ENCODE assay signal across 36 cellular contexts in the genomic region with DNA sequence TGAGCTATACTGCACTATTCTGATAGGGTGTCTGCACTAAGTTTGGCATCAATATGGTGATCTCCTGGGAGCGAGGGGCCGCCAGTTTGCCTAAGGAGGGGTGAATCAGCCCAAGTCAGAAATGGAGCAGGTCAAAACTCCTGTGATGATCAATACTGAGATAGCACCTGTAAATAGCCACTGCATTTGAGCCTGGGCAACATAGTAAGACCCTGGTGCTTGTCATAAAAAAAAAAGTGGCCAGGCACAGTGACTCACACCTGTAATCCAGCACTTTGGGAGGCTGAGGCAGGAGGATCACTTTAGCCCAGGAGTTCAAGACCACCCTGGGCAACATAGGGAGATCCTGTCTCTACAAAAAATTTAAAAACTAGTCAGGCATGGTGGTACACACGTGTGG. TPM values are rescaled to one million over a fixed set of nuclear protein-coding genes. Genes with fewer than 3 reads are reported as not detected.
DNase-seq lines count a peak whose midpoint lies in the region; ATAC-seq, FAIRE-seq and TF ChIP-seq lines count a peak whose summit lies in the region.
"Had no signal": no experiment of that assay in that cellular context is flagged by ENCODE, and none has a peak within 500 bp of the region (broad histone marks: within the 10 kb centered on the region; RNA-seq: fewer than 3 reads in every experiment).

No MANE protein-coding gene starts in this region.

- no peak for TF ChIP-seq CTCF in HepG2 (CRISPR knock-in tag; IDR thresholded peaks at IDR 0.05)
- no peak for TF ChIP-seq CTCF in right lobe of liver (IDR thresholded peaks at IDR 0.05)
- TF ChIP-seq CTCF in HEK293 (tag by site-specific recombination; IDR thresholded peaks at IDR 0.05): no peak
- TF ChIP-seq CTCF in K562 (IDR thresholded peaks at IDR 0.05 in 2 of 3, conservative IDR thresholded peaks at IDR 0.05 in 1 of 3; ENCODE audit: insufficient read depth in 2 of 3, low read depth in 1 of 3, low read length in 3 of 3): no peak
- no peak for TF ChIP-seq CTCF in neutrophil (IDR thresholded peaks at IDR 0.05)
- TF ChIP-seq CTCF in tibial nerve (IDR thresholded peaks at IDR 0.05): no peak

- H3K79me2 ChIP-seq in HepG2 (ENCODE audit: insufficient read depth, low read length) (no peaks in the 10 kb centered on the region), K562 (ENCODE audit: control insufficient read depth, insufficient read depth, low read length) (no peaks in the 10 kb centered on the region)

- no peak overlapping the region for H3K9ac ChIP-seq in HepG2 (ENCODE audit: insufficient read depth, low read depth, low read length)
- no peak overlapping the region for H3K9ac ChIP-seq in K562 (ENCODE audit: insufficient read depth in 1 of 2, low read depth in 2 of 2, low read length in 2 of 2)
- H3K9ac ChIP-seq: BLaER1; BLaER1 treated with 17β-estradiol and CSF1 and Interleukin-3, amounts not matched to agents 10 nM and 100 nM had no signal

- in situ Hi-C loops in HepG2 (cut with HindIII; ENCODE audit: extremely low pct_ligation_motif_present, low pct_unique_long_range_greater_than_20kb): no loop called here
- in situ Hi-C loops in K562 (cut with MboI): no loop called here

- no peaks in the 10 kb centered on the region for H3K9me1 ChIP-seq in K562 (ENCODE audit: control insufficient read depth, insufficient read depth, low read length)

- no peaks in the 10 kb centered on the region for H4K20me1 ChIP-seq in HepG2 (ENCODE audit: insufficient read depth, low read length)
- no peaks in the 10 kb centered on the region for H4K20me1 ChIP-seq in K562 (replicated peaks; ENCODE audit: control insufficient read depth, insufficient read depth, low read length)
- H4K20me1 ChIP-seq: BLaER1; BLaER1 treated with 17β-estradiol and CSF1 and Interleukin-3, amounts not matched to agents 10 nM and 100 nM had no signal

- DNase-seq in HepG2 (ENCODE audit: low spot score) (no peak), right lobe of liver (no peak), K562 (ENCODE audit: extremely low read depth in 1 of 4, low spot score in 3 of 4) (no peak), tibial nerve (ENCODE audit: low spot score in 2 of 2) (no peak), NCI-H2081 (lab: John Stamatoyannopoulos, UW) (no peak), DMS79 (lab: John Stamatoyannopoulos, UW) (no peak)
- DNase-seq: 8988T; ACHN; AML-193; BE2C; C1 segment of cervical spinal cord; Caco-2; Calu3; CD4-positive, alpha-beta memory T cell; CD4-positive, alpha-beta T cell; CD4-positive, CD25-positive, alpha-beta regulatory T cell; CD8-positive, alpha-beta memory T cell; CD8-positive, alpha-beta T cell; COR-L47; DMS 273 treated with DMSO at 0.1 percent for 48 hours; DMS153; DMS53; DMS79 treated with DMSO at 0.1 percent for 48 hours; DND-41; EL had no signal

- H3K27me3 ChIP-seq in HepG2 (ENCODE audit: control insufficient read depth in 1 of 2, insufficient read depth in 2 of 2, low read length in 2 of 2) (no peaks in the 10 kb centered on the region), right lobe of liver (no peaks in the 10 kb centered on the region), K562 (ENCODE audit: control insufficient read depth in 2 of 2, insufficient read depth in 2 of 2, low read length in 2 of 2) (no peaks in the 10 kb centered on the region), neutrophil (no peaks in the 10 kb centered on the region), tibial nerve (no peaks in the 10 kb centered on the region)
- H3K27me3 ChIP-seq: BE2C; BLaER1; BLaER1 treated with 17β-estradiol and CSF1 and Interleukin-3, amounts not matched to agents 10 nM and 100 nM had no signal

- H3K36me3 ChIP-seq in HepG2 (replicated peaks in 1 of 2; ENCODE audit: control insufficient read depth in 1 of 2, insufficient read depth in 2 of 2, low read length in 2 of 2) (no peaks in the 10 kb centered on the region), right lobe of liver (no peaks in the 10 kb centered on the region), HEK293 (ENCODE audit: control insufficient read depth in 2 of 2, insufficient read depth in 1 of 2, low read length in 2 of 2) (no peaks in the 10 kb centered on the region), K562 (ENCODE audit: control insufficient read depth, insufficient read depth, low read length) (no peaks in the 10 kb centered on the region), neutrophil (no peaks in the 10 kb centered on the region), tibial nerve (no peaks in the 10 kb centered on the region)
- H3K36me3 ChIP-seq: BE2C; BLaER1; BLaER1 treated with 17β-estradiol and CSF1 and Interleukin-3, amounts not matched to agents 10 nM and 100 nM had no signal

- H3K27ac ChIP-seq in HepG2 (ENCODE audit: extremely low read length, insufficient read depth, low read length) (no peak overlapping the region), right lobe of liver (no peak overlapping the region), HEK293 (ENCODE audit: extremely low read depth, low read depth, low read length) (no peak overlapping the region), K562 (ENCODE audit: extremely low read depth, low read depth, low read length) (no peak overlapping the region), neutrophil (peak overlapping the region; percentile 83), tibial nerve (no peak overlapping the region)
- H3K27ac ChIP-seq: 22Rv1; A549; BLaER1; BLaER1 treated with 17β-estradiol and CSF1 and Interleukin-3, amounts not matched to agents 10 nM and 100 nM; C4-2B had no signal

- ATAC-seq in HepG2: no peak
- no peak for ATAC-seq in right lobe of liver
- ATAC-seq in K562: no peak
- ATAC-seq: A549; CD8-positive, alpha-beta T cell had no signal

- TF ChIP-seq EP300 in HepG2 (IDR thresholded peaks at IDR 0.05; ENCODE audit: low read depth in 2 of 2, low read length in 2 of 2): no peak
- no peak for TF ChIP-seq EP300 in HepG2 (CRISPR knock-in tag; IDR thresholded peaks at IDR 0.05; ENCODE audit: borderline replicate concordance)
- TF ChIP-seq EP300 in K562 (IDR thresholded peaks at IDR 0.05; ENCODE audit: low read length): no peak
- no peak for TF ChIP-seq EP300 in tibial nerve (IDR thresholded peaks at IDR 0.05)

- H3K4me2 ChIP-seq in HepG2 (ENCODE audit: low read depth, low read length) (no peak overlapping the region), K562 (ENCODE audit: insufficient read depth, low read length) (no peak overlapping the region)
- H3K4me2 ChIP-seq: A549; BLaER1; BLaER1 treated with 17β-estradiol and CSF1 and Interleukin-3, amounts not matched to agents 10 nM and 100 nM had no signal

- FAIRE-seq in HepG2 (lab: Jason Lieb, UNC) (no peak), K562 (lab: Jason Lieb, UNC) (no peak)
- FAIRE-seq: A204.1, A549, D721Med had no signal

- POLR2A ChIA-PET in HepG2 (lab: Yijun Ruan, JAX): no interaction called here
- POLR2A ChIA-PET in HEK293 (lab: Yijun Ruan, JAX): no interaction called here
- POLR2A ChIA-PET in K562 (lab: Yijun Ruan, JAX): interaction anchor here (0.6 to 1.6 kb wide), 2 partner anchors 50 to 852 kb away, joined by 3 read pairs; no protein-coding TSS in a partner anchor

- H3K4me1 ChIP-seq in HepG2 (ENCODE audit: insufficient read depth, low read length): peaks cover 8% of the 10 kb centered on the region
- peaks cover 0 to 22% (median 2%) of the 10 kb centered on the region in 4 donors for H3K4me1 ChIP-seq in right lobe of liver
- no peaks in the 10 kb centered on the region for H3K4me1 ChIP-seq in HEK293 (ENCODE audit: control insufficient read depth, insufficient read depth, low read length)
- no peaks in the 10 kb centered on the region; a peak in 1 of 5 replicates for H3K4me1 ChIP-seq in K562 (replicated peaks in 1 of 2; ENCODE audit: control insufficient read depth in 2 of 2, insufficient read depth in 2 of 2, low read length in 2 of 2)
- peaks cover 63 to 67% of the 10 kb centered on the region in 2 experiments for H3K4me1 ChIP-seq in neutrophil (ENCODE audit: control insufficient read depth in 1 of 2, insufficient read depth in 1 of 2, low read depth in 1 of 2, low read length in 1 of 2)
- H3K4me1 ChIP-seq in tibial nerve: no peaks in the 10 kb centered on the region
- H3K4me1 ChIP-seq: A549, BE2C, BLaER1, Caco-2 had no signal

- no peak for TF ChIP-seq POLR2A in HepG2 (IDR thresholded peaks at IDR 0.05; ENCODE audit: insufficient read depth in 1 of 2, low read depth in 2 of 2, low read length in 2 of 2)
- no peak for TF ChIP-seq POLR2A in right lobe of liver (IDR thresholded peaks at IDR 0.05)
- no peak for TF ChIP-seq POLR2A in K562 (conservative IDR thresholded peaks at IDR 0.05)
- no peak for TF ChIP-seq POLR2A in tibial nerve (IDR thresholded peaks at IDR 0.05)

- no TSS peak for BruUV-seq in HepG2 (replicated peaks; lab: Mats Ljungman, UMichigan)
- BruUV-seq in K562 (replicated peaks; lab: Mats Ljungman, UMichigan): no TSS peak

- H3K4me3 ChIP-seq in HepG2 (replicated peaks in 1 of 3; ENCODE audit: insufficient read depth in 1 of 3, low read depth in 2 of 3, low read length in 3 of 3): no peak overlapping the region
- no peak overlapping the region for H3K4me3 ChIP-seq in right lobe of liver
- H3K4me3 ChIP-seq in HEK293 (ENCODE audit: low read depth, low read length): no peak overlapping the region
- H3K4me3 ChIP-seq in K562: no peak overlapping the region
- H3K4me3 ChIP-seq in neutrophil (ENCODE audit: low read depth in 1 of 2, low read length in 1 of 2): no peak overlapping the region
- H3K4me3 ChIP-seq in tibial nerve: no peak overlapping the region
- H3K4me3 ChIP-seq: A549; BLaER1; BLaER1 treated with 17β-estradiol and CSF1 and Interleukin-3, amounts not matched to agents 10 nM and 100 nM had no signal

- no peaks in the 10 kb centered on the region for H3K9me3 ChIP-seq in HepG2 (ENCODE audit: low read length)
- no peaks in the 10 kb centered on the region for H3K9me3 ChIP-seq in right lobe of liver
- H3K9me3 ChIP-seq in HEK293 (ENCODE audit: control insufficient read depth, insufficient read depth, low read depth, low read length): no peaks in the 10 kb centered on the region
- no peaks in the 10 kb centered on the region for H3K9me3 ChIP-seq in K562 (replicated peaks; ENCODE audit: control insufficient read depth, insufficient read depth, low read depth, low read length)
- H3K9me3 ChIP-seq in neutrophil: no peaks in the 10 kb centered on the region
- no peaks in the 10 kb centered on the region for H3K9me3 ChIP-seq in tibial nerve
- H3K9me3 ChIP-seq: A549, BE2C, BLaER1, Caco-2 had no signal

- CTCF ChIA-PET in HepG2 (lab: Yijun Ruan, JAX; ENCODE audit: low intra/inter-chr PET ratio, low total read pairs) (no interaction called here), HEK293 (lab: Yijun Ruan, JAX) (interaction anchor here (0.8 kb wide), 1 partner anchor 16 kb away, joined by 3 read pairs; no protein-coding TSS in a partner anchor), K562 (lab: Yijun Ruan, JAX; ENCODE audit: low intra/inter-chr PET ratio) (no interaction called here)

- WGBS in HepG2 (ENCODE audit: low lambda C conversion rate): 29% methylated on average over 3 of the region's 3 CpGs
- WGBS in right lobe of liver (ENCODE audit: insufficient coverage, low coverage, low lambda C conversion rate, missing lambda C conversion rate): 82% methylated on average over 1 of the region's 3 CpGs
- 28% methylated on average over 3 of the region's 3 CpGs for WGBS in K562 (ENCODE audit: insufficient coverage, low coverage, missing lambda C conversion rate)
- WGBS in tibial nerve, 2 donors: 94 to 96% methylated on average over 3 of the region's 3 CpGs

- H2AFZ ChIP-seq in HepG2 (ENCODE audit: low read length) (no peak overlapping the region), K562 (ENCODE audit: low read depth, low read length) (no peak overlapping the region)

- intact Hi-C loops in HepG2 (cut with micrococcal nuclease; ENCODE audit: unreplicated experiment) (loop anchor here (5.0 kb wide), 1 partner anchor 62 kb away; no protein-coding TSS in a partner anchor), right lobe of liver (cut with DNase I) (loop anchor here (10.0 kb wide), 1 partner anchor 60 kb away; no protein-coding TSS in a partner anchor), K562 (cut with micrococcal nuclease) (loop anchor here (5.0 kb wide), 1 partner anchor 62 kb away; no protein-coding TSS in a partner anchor)

- no peak for TF ChIP-seq RAD21 in HepG2 (CRISPR knock-in tag; IDR thresholded peaks at IDR 0.05)
- no peak for TF ChIP-seq RAD21 in K562 (CRISPR knock-in tag; conservative IDR thresholded peaks at IDR 0.05 in 1 of 2, IDR thresholded peaks at IDR 0.05 in 1 of 2)

RNA-seq across cellular contexts. Expression of a gene that starts 11.6 kb away (rescaled TPM):
- total RNA-seq in HepG2 (2016; rRNA removed; fragmentation: Illumina TruSeq; extraction: Trizol) (9.0 and 13.2 TPM in 2 replicates), right lobe of liver (10 to 100 TPM in 5 of 6 experiments, 1 to 10 TPM in 1; 9.6 to 16.9 (median 14.1) TPM), K562 (2014; rRNA removed) (8.2 and 12.4 TPM in 2 replicates), K562 (2014; rRNA removed; fragmentation: Illumina TruSeq; extraction: Trizol) (9.5 and 15.5 TPM in 2 replicates), K562 (2015; rRNA removed; fragmentation: Illumina TruSeq; extraction: Trizol) (13.3 and 15.8 TPM in 2 replicates), K562 (2021) (27.4 and 28.9 TPM in 2 replicates), tibial nerve (10 to 100 TPM in 2 of 4 donors, 1 to 10 TPM in 2; 9.2 to 13.5 (median 10.0) TPM)
- 6.6 and 7.7 TPM in 2 replicates for total RNA-seq in HepG2 (2016; cell fraction: cytosol; rRNA removed; fragmentation: Illumina TruSeq; extraction: Trizol; ENCODE audit: low read depth)
- 7.9 and 11.9 TPM in 2 replicates for total RNA-seq in HepG2 (2016; cell fraction: insoluble cytoplasmic fraction; rRNA removed; fragmentation: Illumina TruSeq; extraction: Trizol)
- 21.8 and 26.5 TPM in 2 replicates for total RNA-seq in HepG2 (2016; cell fraction: membrane; rRNA removed; fragmentation: Illumina TruSeq; extraction: Trizol)
- total RNA-seq in HepG2 (2016; cell fraction: nucleus; rRNA removed; fragmentation: Illumina TruSeq; extraction: Trizol): 9.5 and 10.6 TPM in 2 replicates
- polyA plus RNA-seq in HepG2 (2011; rRNA removed) (35.3 and 40.6 TPM in 2 replicates), K562 (2011; rRNA removed) (31.6 and 51.2 TPM in 2 replicates), K562 (2014; fragmentation: Illumina TruSeq; extraction: Trizol) (31.0 and 35.6 TPM in 2 replicates), K562 (2014; fragmentation: Nextera tagmentation; extraction: Ambion mirVana) (under 1 TPM; 0.42 to 0.45 TPM), K562 (2014; rRNA removed) (23.7 and 27.8 TPM in 2 replicates)
- polyA plus RNA-seq in HepG2 (2011; cell fraction: cytosol; rRNA removed): 29.0 and 30.0 TPM in 2 replicates
- polyA plus RNA-seq in HepG2 (2011; cell fraction: nucleus; rRNA removed): 32.6 and 39.8 TPM in 2 replicates
- polyA plus RNA-seq in HepG2 (2012): 12.9 and 16.3 TPM in 2 replicates
- polyA plus RNA-seq in HepG2 (2016; cell fraction: cytosol; fragmentation: Illumina TruSeq; extraction: Trizol; ENCODE audit: low read depth): 13.9 and 14.2 TPM in 2 replicates
- 13.2 and 16.6 TPM in 2 replicates for polyA plus RNA-seq in HepG2 (2016; cell fraction: insoluble cytoplasmic fraction; fragmentation: Illumina TruSeq; extraction: Trizol; ENCODE audit: low read depth)
- 30.8 and 32.0 TPM in 2 replicates for polyA plus RNA-seq in HepG2 (2016; cell fraction: membrane; fragmentation: Illumina TruSeq; extraction: Trizol; ENCODE audit: low read depth)
- polyA plus RNA-seq in HepG2 (2016; cell fraction: nucleus; fragmentation: Illumina TruSeq; extraction: Trizol; ENCODE audit: insufficient read depth, low read depth): 19.3 and 23.8 TPM in 2 replicates
- 33.5 and 53.0 TPM in 2 replicates for polyA minus RNA-seq in HepG2 (2011; rRNA and poly(A)+ RNA removed; ENCODE audit: low replicate concordance)
- 11.3 and 14.6 TPM in 2 replicates for polyA minus RNA-seq in HepG2 (2011; cell fraction: cytosol; rRNA and poly(A)+ RNA removed)
- 8.4 and 8.7 TPM in 2 replicates for polyA minus RNA-seq in HepG2 (2011; cell fraction: nucleus; rRNA and poly(A)+ RNA removed)
- 27.0 and 63.1 TPM in 2 replicates for total RNA-seq in K562 (2011; cell fraction: chromatin; rRNA removed; ENCODE audit: low replicate concordance)
- total RNA-seq in K562 (2011; cell fraction: nucleolus; rRNA removed): 34.0 and 36.3 TPM in 2 replicates
- total RNA-seq in K562 (2011; cell fraction: nucleoplasm; rRNA removed): 42.0 and 65.9 TPM in 2 replicates
- 57.8 and 57.9 TPM in 2 replicates for polyA plus RNA-seq in K562 (2011; cell fraction: cytosol; rRNA removed)
- 92.6 and 97.0 TPM in 2 replicates for polyA plus RNA-seq in K562 (2011; cell fraction: nucleus; rRNA removed)
- 20.4 and 29.5 TPM in 2 replicates for polyA plus RNA-seq in K562 (2012)
- 22.2 and 27.6 TPM in 2 replicates for polyA minus RNA-seq in K562 (2011; rRNA and poly(A)+ RNA removed)
- polyA minus RNA-seq in K562 (2011; cell fraction: cytosol; rRNA and poly(A)+ RNA removed): 25.9 and 31.9 TPM in 2 replicates
- polyA minus RNA-seq in K562 (2011; cell fraction: nucleus; rRNA and poly(A)+ RNA removed): 9.8 and 16.1 TPM in 2 replicates

RNA-seq across cellular contexts. Expression of a gene that starts 27.1 kb away (rescaled TPM):
- total RNA-seq in HepG2 (2016; rRNA removed; fragmentation: Illumina TruSeq; extraction: Trizol) (7.9 and 13.5 TPM in 2 replicates), right lobe of liver (10 to 100 TPM; 13.2 to 27.8 (median 19.2) TPM), K562 (2014; rRNA removed) (8.4 and 11.3 TPM in 2 replicates), K562 (2014; rRNA removed; fragmentation: Illumina TruSeq; extraction: Trizol) (11.0 and 11.1 TPM in 2 replicates), K562 (2015; rRNA removed; fragmentation: Illumina TruSeq; extraction: Trizol) (12.0 and 12.2 TPM in 2 replicates), K562 (2021) (11.2 and 14.7 TPM in 2 replicates), tibial nerve (10 to 100 TPM in 3 of 4 donors, 1 to 10 TPM in 1; 9.3 to 22.2 (median 17.6) TPM)
- 4.3 and 4.8 TPM in 2 replicates for total RNA-seq in HepG2 (2016; cell fraction: cytosol; rRNA removed; fragmentation: Illumina TruSeq; extraction: Trizol; ENCODE audit: low read depth)
- total RNA-seq in HepG2 (2016; cell fraction: insoluble cytoplasmic fraction; rRNA removed; fragmentation: Illumina TruSeq; extraction: Trizol): 8.9 and 14.1 TPM in 2 replicates
- 9.7 and 9.9 TPM in 2 replicates for total RNA-seq in HepG2 (2016; cell fraction: membrane; rRNA removed; fragmentation: Illumina TruSeq; extraction: Trizol)
- 14.6 and 15.0 TPM in 2 replicates for total RNA-seq in HepG2 (2016; cell fraction: nucleus; rRNA removed; fragmentation: Illumina TruSeq; extraction: Trizol)
- polyA plus RNA-seq in HepG2 (2011; rRNA removed) (22.7 and 26.0 TPM in 2 replicates), K562 (2011; rRNA removed) (21.8 and 25.5 TPM in 2 replicates), K562 (2014; fragmentation: Illumina TruSeq; extraction: Trizol) (10.8 and 12.7 TPM in 2 replicates), K562 (2014; fragmentation: Nextera tagmentation; extraction: Ambion mirVana) (10 to 100 TPM; 11.3 to 11.7 TPM), K562 (2014; rRNA removed) (9.3 and 9.4 TPM in 2 replicates)
- 21.0 and 27.5 TPM in 2 replicates for polyA plus RNA-seq in HepG2 (2011; cell fraction: cytosol; rRNA removed)
- polyA plus RNA-seq in HepG2 (2011; cell fraction: nucleus; rRNA removed): 14.3 and 18.5 TPM in 2 replicates
- 13.6 and 14.8 TPM in 2 replicates for polyA plus RNA-seq in HepG2 (2012)
- 2.9 and 4.4 TPM in 2 replicates for polyA plus RNA-seq in HepG2 (2016; cell fraction: cytosol; fragmentation: Illumina TruSeq; extraction: Trizol; ENCODE audit: low read depth)
- polyA plus RNA-seq in HepG2 (2016; cell fraction: insoluble cytoplasmic fraction; fragmentation: Illumina TruSeq; extraction: Trizol; ENCODE audit: low read depth): 6.7 and 7.2 TPM in 2 replicates
- polyA plus RNA-seq in HepG2 (2016; cell fraction: membrane; fragmentation: Illumina TruSeq; extraction: Trizol; ENCODE audit: low read depth): 5.3 and 7.0 TPM in 2 replicates
- 16.2 and 17.4 TPM in 2 replicates for polyA plus RNA-seq in HepG2 (2016; cell fraction: nucleus; fragmentation: Illumina TruSeq; extraction: Trizol; ENCODE audit: insufficient read depth, low read depth)
- polyA minus RNA-seq in HepG2 (2011; rRNA and poly(A)+ RNA removed; ENCODE audit: low replicate concordance): 41.6 and 80.7 TPM in 2 replicates
- 15.5 and 15.7 TPM in 2 replicates for polyA minus RNA-seq in HepG2 (2011; cell fraction: cytosol; rRNA and poly(A)+ RNA removed)
- 11.7 and 14.5 TPM in 2 replicates for polyA minus RNA-seq in HepG2 (2011; cell fraction: nucleus; rRNA and poly(A)+ RNA removed)
- total RNA-seq in K562 (2011; cell fraction: chromatin; rRNA removed; ENCODE audit: low replicate concordance): 20.0 and 33.4 TPM in 2 replicates
- total RNA-seq in K562 (2011; cell fraction: nucleolus; rRNA removed): 34.2 and 35.1 TPM in 2 replicates
- total RNA-seq in K562 (2011; cell fraction: nucleoplasm; rRNA removed): 38.2 and 47.9 TPM in 2 replicates
- polyA plus RNA-seq in K562 (2011; cell fraction: cytosol; rRNA removed): 27.4 and 41.1 TPM in 2 replicates
- polyA plus RNA-seq in K562 (2011; cell fraction: nucleus; rRNA removed): 33.7 and 36.0 TPM in 2 replicates
- polyA plus RNA-seq in K562 (2012): 14.0 and 14.4 TPM in 2 replicates
- 21.7 and 27.4 TPM in 2 replicates for polyA minus RNA-seq in K562 (2011; rRNA and poly(A)+ RNA removed)
- 8.1 and 9.8 TPM in 2 replicates for polyA minus RNA-seq in K562 (2011; cell fraction: cytosol; rRNA and poly(A)+ RNA removed)
- polyA minus RNA-seq in K562 (2011; cell fraction: nucleus; rRNA and poly(A)+ RNA removed): 10.8 and 16.6 TPM in 2 replicates

RNA-seq across cellular contexts. Expression of a gene that starts 48.1 kb away (rescaled TPM):
- total RNA-seq in HepG2 (2016; rRNA removed; fragmentation: Illumina TruSeq; extraction: Trizol) (5.6 and 6.8 TPM in 2 replicates), right lobe of liver (1 to 10 TPM in 3 of 6 experiments, not detected in 3; 2.2 to 2.5 (median 2.5) TPM), K562 (2014; rRNA removed) (2.2 and 2.7 TPM in 2 replicates), K562 (2014; rRNA removed; fragmentation: Illumina TruSeq; extraction: Trizol) (0.38 and 0.73 TPM in 2 replicates), K562 (2015; rRNA removed; fragmentation: Illumina TruSeq; extraction: Trizol) (2.0 and 3.0 TPM in 2 replicates), K562 (2021) (3.1 and 3.7 TPM in 2 replicates), tibial nerve (not detected)
- total RNA-seq in HepG2 (2016; cell fraction: cytosol; rRNA removed; fragmentation: Illumina TruSeq; extraction: Trizol; ENCODE audit: low read depth): 1.2 and 1.3 TPM in 2 replicates
- total RNA-seq in HepG2 (2016; cell fraction: insoluble cytoplasmic fraction; rRNA removed; fragmentation: Illumina TruSeq; extraction: Trizol): 6.1 and 6.5 TPM in 2 replicates
- total RNA-seq in HepG2 (2016; cell fraction: membrane; rRNA removed; fragmentation: Illumina TruSeq; extraction: Trizol): 2.4 and 2.5 TPM in 2 replicates
- total RNA-seq in HepG2 (2016; cell fraction: nucleus; rRNA removed; fragmentation: Illumina TruSeq; extraction: Trizol): 2.2 and 3.0 TPM in 2 replicates
- polyA plus RNA-seq in HepG2 (2011; rRNA removed) (4.0 and 4.3 TPM in 2 replicates), K562 (2011; rRNA removed) (0.86 and 1.7 TPM in 2 replicates), K562 (2014; fragmentation: Illumina TruSeq; extraction: Trizol) (2.7 and 3.4 TPM in 2 replicates), K562 (2014; fragmentation: Nextera tagmentation; extraction: Ambion mirVana) (under 1 TPM; 0.10 to 0.11 TPM), K562 (2014; rRNA removed) (3.8 and 3.9 TPM in 2 replicates)
- polyA plus RNA-seq in HepG2 (2011; cell fraction: cytosol; rRNA removed): 2.8 and 3.9 TPM in 2 replicates
- 1.8 and 2.5 TPM in 2 replicates for polyA plus RNA-seq in HepG2 (2011; cell fraction: nucleus; rRNA removed)
- 4.0 and 4.4 TPM in 2 replicates for polyA plus RNA-seq in HepG2 (2012)
- polyA plus RNA-seq in HepG2 (2016; cell fraction: cytosol; fragmentation: Illumina TruSeq; extraction: Trizol; ENCODE audit: low read depth): 1.4 and 1.6 TPM in 2 replicates
- polyA plus RNA-seq in HepG2 (2016; cell fraction: insoluble cytoplasmic fraction; fragmentation: Illumina TruSeq; extraction: Trizol; ENCODE audit: low read depth): 9.2 and 11.4 TPM in 2 replicates
- 2.1 and 2.5 TPM in 2 replicates for polyA plus RNA-seq in HepG2 (2016; cell fraction: membrane; fragmentation: Illumina TruSeq; extraction: Trizol; ENCODE audit: low read depth)
- 4.6 and 6.2 TPM in 2 replicates for polyA plus RNA-seq in HepG2 (2016; cell fraction: nucleus; fragmentation: Illumina TruSeq; extraction: Trizol; ENCODE audit: insufficient read depth, low read depth)
- 2.2 and 119 TPM in 2 replicates for polyA minus RNA-seq in HepG2 (2011; rRNA and poly(A)+ RNA removed; ENCODE audit: low replicate concordance)
- 3.0 and 4.8 TPM in 2 replicates for polyA minus RNA-seq in HepG2 (2011; cell fraction: cytosol; rRNA and poly(A)+ RNA removed)
- polyA minus RNA-seq in HepG2 (2011; cell fraction: nucleus; rRNA and poly(A)+ RNA removed): 0.37 and 1.7 TPM in 2 replicates
- 0.42 and 0.90 TPM in 2 replicates for total RNA-seq in K562 (2011; cell fraction: chromatin; rRNA removed; ENCODE audit: low replicate concordance)
- total RNA-seq in K562 (2011; cell fraction: nucleolus; rRNA removed): 0.66 and 1.3 TPM in 2 replicates
- total RNA-seq in K562 (2011; cell fraction: nucleoplasm; rRNA removed): 0.37 and 1.5 TPM in 2 replicates
- 1.9 and 2.8 TPM in 2 replicates for polyA plus RNA-seq in K562 (2011; cell fraction: cytosol; rRNA removed)
- polyA plus RNA-seq in K562 (2011; cell fraction: nucleus; rRNA removed): 0.67 and 0.91 TPM in 2 replicates
- 1.6 and 4.0 TPM in 2 replicates for polyA plus RNA-seq in K562 (2012)
- 0.25 and 0.42 TPM in 2 replicates for polyA minus RNA-seq in K562 (2011; rRNA and poly(A)+ RNA removed)
- polyA minus RNA-seq in K562 (2011; cell fraction: cytosol; rRNA and poly(A)+ RNA removed): 2.3 and 3.7 TPM in 2 replicates
- polyA minus RNA-seq in K562 (2011; cell fraction: nucleus; rRNA and poly(A)+ RNA removed): 0.67 and 0.89 TPM in 2 replicates
- total RNA-seq: A673 had no signal
- polyA plus RNA-seq: CD14-positive monocyte; CD4-positive, alpha-beta memory T cell; CD4-positive, CD25-positive, alpha-beta regulatory T cell; CD8-positive, alpha-beta memory T cell had no signal
